Comparison of ENCODE assay signal across 1 cellular context in genomic region chr12:122860052-122860853, GRCh38.
TF ChIP-seq lines count a peak whose summit lies in the region.

No MANE protein-coding gene starts in this region.

TF ChIP-seq in H1, 55 proteins besides CTCF, POLR2A, EP300 and RAD21:
- TF ChIP-seq HDAC2 (IDR thresholded peaks at IDR 0.05; ENCODE audit: borderline replicate concordance in 1 of 2, low read depth in 2 of 2, low read length in 2 of 2) (no peak), GABPA (IDR thresholded peaks at IDR 0.05; ENCODE audit: borderline replicate concordance, insufficient read depth, low read length) (peak; percentile 67; the same call in 1 of the 2 replicates), ATF3 (IDR thresholded peaks at IDR 0.05; ENCODE audit: insufficient read depth, low read depth, low read length) (0 out of 2 replicates have a peak, but pooled peaks have one; percentile 21), TEAD4 (IDR thresholded peaks at IDR 0.05; ENCODE audit: low read depth, low read length) (peak; percentile 87)
